Comparison of ENCODE assay signal across 9 cellular contexts in genomic region chr19:21586341-21587116, GRCh38.
DNase-seq lines count a peak whose midpoint lies in the region; ATAC-seq, FAIRE-seq and TF ChIP-seq lines count a peak whose summit lies in the region.
"Had no signal": no experiment of that assay in that cellular context is flagged by ENCODE, and none has a peak within 500 bp of the region (broad histone marks: within the 10 kb centered on the region; RNA-seq: fewer than 3 reads in every experiment).

No MANE protein-coding gene starts in this region.

- no peaks in the 10 kb centered on the region for H3K36me3 ChIP-seq in astrocyte (ENCODE audit: insufficient read depth, low read length)

- ATAC-seq in stimulated activated effector memory CD8-positive, alpha-beta T cell treated with anti-CD3 and anti-CD28 coated beads, Interleukin-12 subunit alpha, Interleukin-12 subunit beta, amount 100 ng/mL, for 72 hours = peak; percentile 68
- ATAC-seq in GM21515 (IDR thresholded peaks at IDR 0.05; ENCODE audit: unreplicated experiment) = no peak

- H3K9ac ChIP-seq in astrocyte (ENCODE audit: low read length) = no peak overlapping the region

- no peak overlapping the region for H3K27ac ChIP-seq in astrocyte (ENCODE audit: low read depth, low read length)

- H3K4me2 ChIP-seq in astrocyte (ENCODE audit: low read length) = peak overlapping the region; percentile 36

- peaks cover 11% of the 10 kb centered on the region for H3K9me3 Mint-ChIP-seq in astrocyte (ENCODE audit: unreplicated experiment)
- H3K9me3 Mint-ChIP-seq in stimulated activated effector memory CD8-positive, alpha-beta T cell treated with anti-CD3 and anti-CD28 coated beads, Interleukin-12 subunit alpha, Interleukin-12 subunit beta, amount 100 ng/mL, for 72 hours = no peaks in the 10 kb centered on the region

- H3K9me3 ChIP-seq in astrocyte (ENCODE audit: insufficient read depth, low read depth, low read length) = peaks cover 6% of the 10 kb centered on the region

- TF ChIP-seq CTCF in astrocyte (IDR thresholded peaks at IDR 0.05; ENCODE audit: insufficient read depth, low read depth, low read length) = no peak

- H3K4me1 ChIP-seq in astrocyte (ENCODE audit: insufficient read depth, low read length) = no peaks in the 10 kb centered on the region

- H3K27me3 ChIP-seq in astrocyte (ENCODE audit: insufficient read depth, low read length) = no peaks in the 10 kb centered on the region

- no peak overlapping the region for H2AFZ ChIP-seq in astrocyte (ENCODE audit: low read depth, low read length)

- peak overlapping the region; percentile 10 for H3K4me3 ChIP-seq in astrocyte (ENCODE audit: insufficient read depth, low read depth, low read length)

- peaks cover 23% of the 10 kb centered on the region for H3K27me3 Mint-ChIP-seq in astrocyte (ENCODE audit: low read depth, unreplicated experiment)

- peak; percentile 1 for DNase-seq in NCI-H1092 treated with DMSO at 0.1 percent for 48 hours (lab: John Stamatoyannopoulos, UW)
- DNase-seq in NCI-H1092 (lab: John Stamatoyannopoulos, UW) = no peak
- DNase-seq in astrocyte (ENCODE audit: low read depth) = no peak
- peak; percentile 63 for DNase-seq in left kidney (ENCODE audit: low read depth, low spot score)
- peak in 1 of 2 donors; percentile 16 for DNase-seq in stimulated activated effector memory CD8-positive, alpha-beta T cell treated with anti-CD3 and anti-CD28 coated beads, Interleukin-12 subunit alpha, Interleukin-12 subunit beta, amount 100 ng/mL, for 72 hours (ENCODE audit: low spot score in 2 of 2)
- no peak for DNase-seq in ureter (ENCODE audit: low spot score)
- DNase-seq in AG08396 (ENCODE audit: low spot score) = no peak

- no peak for FAIRE-seq in astrocyte (lab: Jason Lieb, UNC)
- FAIRE-seq: A204.1 had no signal

- H3K27ac Mint-ChIP-seq in astrocyte (ENCODE audit: unreplicated experiment) = no peak overlapping the region
- peak overlapping the region; percentile 80 for H3K27ac Mint-ChIP-seq in stimulated activated effector memory CD8-positive, alpha-beta T cell treated with anti-CD3 and anti-CD28 coated beads, Interleukin-12 subunit alpha, Interleukin-12 subunit beta, amount 100 ng/mL, for 72 hours

- no peaks in the 10 kb centered on the region for H3K36me3 Mint-ChIP-seq in astrocyte (ENCODE audit: low read depth, unreplicated experiment)
- H3K36me3 Mint-ChIP-seq in stimulated activated effector memory CD8-positive, alpha-beta T cell treated with anti-CD3 and anti-CD28 coated beads, Interleukin-12 subunit alpha, Interleukin-12 subunit beta, amount 100 ng/mL, for 72 hours = no peaks in the 10 kb centered on the region

- H3K79me2 ChIP-seq in astrocyte (ENCODE audit: insufficient read depth, low read length) = no peaks in the 10 kb centered on the region

- no peaks in the 10 kb centered on the region for H4K20me1 ChIP-seq in astrocyte (ENCODE audit: insufficient read depth, low read length)

- H3K4me1 Mint-ChIP-seq in astrocyte (ENCODE audit: low read depth, unreplicated experiment) = no peaks in the 10 kb centered on the region
- H3K4me1 Mint-ChIP-seq in stimulated activated effector memory CD8-positive, alpha-beta T cell treated with anti-CD3 and anti-CD28 coated beads, Interleukin-12 subunit alpha, Interleukin-12 subunit beta, amount 100 ng/mL, for 72 hours = peaks cover 37% of the 10 kb centered on the region

- peak overlapping the region; percentile 54 for H3K4me3 Mint-ChIP-seq in astrocyte (ENCODE audit: unreplicated experiment)
- peak overlapping the region; percentile 78 for H3K4me3 Mint-ChIP-seq in stimulated activated effector memory CD8-positive, alpha-beta T cell treated with anti-CD3 and anti-CD28 coated beads, Interleukin-12 subunit alpha, Interleukin-12 subunit beta, amount 100 ng/mL, for 72 hours

Comparison
In these comparisons a context has a peak if more than half of its experiments do, and no peak if none do; other contexts are left out.
1. DNase-seq: peak in NCI-H1092 treated with DMSO at 0.1 percent for 48 hours (single experiment) and left kidney (single experiment); none in NCI-H1092 (single experiment), astrocyte (single experiment), ureter (single experiment) and AG08396 (single experiment).